34 cellular contexts compared by ENCODE assay signal in genomic region chr13:90098580-90098979, GRCh38.
"Had no signal": no experiment of that assay in that cellular context is flagged by ENCODE, and none has a peak within 500 bp of the region (broad histone marks: within the 10 kb centered on the region; RNA-seq: fewer than 3 reads in every experiment).

No MANE protein-coding gene starts in this region.

- FAIRE-seq: astrocyte, colon, TTC549 had no signal

- H3K4me3 ChIP-seq: adrenal gland, body of pancreas, breast epithelium had no signal

- ATAC-seq: activated CD8-positive, alpha-beta T cell treated with anti-CD3 and anti-CD28 coated beads for 36 hours; activated naive CD4-positive, alpha-beta T cell treated with anti-CD3 and anti-CD28 coated beads, Interleukin-2, amount 50 U/mL, for 72 hours; activated T-cell treated with anti-CD3 and anti-CD28 coated beads, Interleukin-2, amount 50 U/mL, for 4 hours; activated T-cell treated with anti-CD3 and anti-CD28 coated beads, Interleukin-2, amount 50 U/mL, for 72 hours; activated T-helper 17 cell treated with anti-CD3 and anti-CD28 coated beads, Interleukin-2, amount 50 U/mL, for 72 hours; body of pancreas had no signal

- H3K9me3 ChIP-seq: adrenal gland, body of pancreas, breast epithelium had no signal

- H3K4me1 ChIP-seq: adrenal gland, body of pancreas, breast epithelium had no signal

- H3K27me3 ChIP-seq: adrenal gland, body of pancreas, brain microvascular endothelial cell, breast epithelium had no signal

- DNase-seq: activated B cell treated with CpG ODN at 0.5 μM for 24 hours; activated CD4-positive, alpha-beta memory T cell treated with anti-CD3 and anti-CD28 coated beads for 36 hours; activated CD4-positive, alpha-beta T cell treated with anti-CD3 and anti-CD28 coated beads for 4 hours; activated CD4-positive, alpha-beta T cell treated with anti-CD3 and anti-CD28 coated beads, Interleukin-2, amount 10 ng/mL, durations not matched to agents 24 days and 14 days; activated CD4-positive, alpha-beta T cell treated with anti-CD3 and anti-CD28 coated beads, Interleukin-2, amount 50 U/mL, for 1 hour; activated CD4-positive, alpha-beta T cell treated with anti-CD3 and anti-CD28 coated beads, Interleukin-2, amount 50 U/mL, for 4 hours; activated CD4-positive, CD25-positive, alpha-beta regulatory T cell treated with anti-CD3 and anti-CD28 coated beads, Interleukin-2, amount 50 U/mL, for 72 hours; activated CD8-positive, alpha-beta memory T cell treated with anti-CD3 and anti-CD28 coated beads, Interleukin-2, amount 50 U/mL, for 4 hours; activated CD8-positive, alpha-beta T cell treated with anti-CD3 and anti-CD28 coated beads for 36 hours; activated effector memory CD4-positive, alpha-beta T cell treated with anti-CD3 and anti-CD28 coated beads, Interleukin-2, amount 50 U/mL, for 16 hours; activated gamma-delta T cell treated with Interleukin-2 at 50 U/mL for 16 hours; activated naive CD4-positive, alpha-beta T cell; activated naive CD4-positive, alpha-beta T cell treated with anti-CD3 and anti-CD28 coated beads for 36 hours; activated naive CD4-positive, alpha-beta T cell treated with anti-CD3 and anti-CD28 coated beads, Interleukin-2, amount 50 U/mL, for 16 hours; activated naive CD8-positive, alpha-beta T cell treated with anti-CD3 and anti-CD28 coated beads for 36 hours; activated T-cell treated with anti-CD3 and anti-CD28 coated beads for 4 hours; activated T-cell treated with anti-CD3 and anti-CD28 coated beads, Interleukin-2, amount 50 U/mL, for 1 hour; activated T-cell treated with anti-CD3 and anti-CD28 coated beads, Interleukin-2, amount 50 U/mL, for 4 hours; activated T-cell treated with anti-CD3 and anti-CD28 coated beads, Interleukin-2, amount 50 U/mL, for 72 hours; adrenal gland; amniotic stem cell; aorta; body of pancreas; brain microvascular endothelial cell; central memory CD4-positive, alpha-beta T cell; T-helper 2 cell; T-helper 9 cell had no signal

- H3K27ac ChIP-seq: adrenal gland, body of pancreas, brain microvascular endothelial cell, breast epithelium, VCaP had no signal

- H3K36me3 ChIP-seq: adrenal gland, brain microvascular endothelial cell, breast epithelium had no signal
